In genomic region chr17:38885728-38886642, GRCh38 we compare ENCODE assay signal across 8 cellular contexts. TPM values are rescaled to one million over a fixed set of nuclear protein-coding genes. Genes with fewer than 3 reads are reported as not detected.
DNase-seq lines count a peak whose midpoint lies in the region; ATAC-seq and TF ChIP-seq lines count a peak whose summit lies in the region.

No MANE protein-coding gene starts in this region.

- DNase-seq in T-helper 17 cell (no peak), putamen (ENCODE audit: low spot score) (peak; percentile 79), posterior vena cava (ENCODE audit: low spot score) (no peak), sigmoid colon (no peak), GM10266 (ENCODE audit: extremely low spot score) (no peak)

- peak overlapping the region; percentile 92 for H3K27ac Mint-ChIP-seq in T-helper 17 cell

- H3K27ac ChIP-seq in HEK293 (ENCODE audit: extremely low read depth, low read depth, low read length) (no peak overlapping the region), gastroesophageal sphincter (peak overlapping the region in 3 of 4 donors; percentile 51 to 72 (median 54)), sigmoid colon (peak overlapping the region in 2 of 4 donors; percentile 30 to 33)

- TF ChIP-seq CTCF in HEK293 (tag by site-specific recombination; IDR thresholded peaks at IDR 0.05) (no peak), gastroesophageal sphincter (IDR thresholded peaks at IDR 0.05) (no peak), sigmoid colon (IDR thresholded peaks at IDR 0.05) (no peak), GM10266 (IDR thresholded peaks at IDR 0.05; ENCODE audit: control insufficient read depth, insufficient read depth, low read depth, missing control alignments) (no peak)

- intact Hi-C loops in posterior vena cava (cut with DNase I) (no loop called here), sigmoid colon (cut with DNase I) (no loop called here)

- no peak for TF ChIP-seq POLR2A in gastroesophageal sphincter (IDR thresholded peaks at IDR 0.05)
- TF ChIP-seq POLR2A in sigmoid colon (IDR thresholded peaks at IDR 0.05): no peak

- POLR2A ChIA-PET in HEK293 (lab: Yijun Ruan, JAX): interaction anchor here (0.9 to 1.0 kb wide), 2 partner anchors 16 to 41 kb away, joined by 4 to 5 read pairs; partner anchors contain the start of gene LASP1

- CTCF ChIA-PET in HEK293 (lab: Yijun Ruan, JAX): interaction anchor here (0.5 to 0.8 kb wide), 2 partner anchors 31 to 564 kb away, joined by 3 to 4 read pairs; no protein-coding TSS in a partner anchor

- H3K4me3 Mint-ChIP-seq in T-helper 17 cell: peak overlapping the region; percentile 88

- no peak for ATAC-seq in T-helper 17 cell
- no peak for ATAC-seq in gastroesophageal sphincter
- ATAC-seq in HG03108 (IDR thresholded peaks at IDR 0.05; ENCODE audit: unreplicated experiment): no peak

- H3K4me1 Mint-ChIP-seq in T-helper 17 cell: peaks cover 62% of the 10 kb centered on the region

- H3K27me3 Mint-ChIP-seq in T-helper 17 cell: no peaks in the 10 kb centered on the region

- H3K36me3 ChIP-seq in HEK293 (ENCODE audit: control insufficient read depth in 2 of 2, insufficient read depth in 1 of 2, low read length in 2 of 2) (peaks cover 0 to 42% of the 10 kb centered on the region in 2 experiments; a peak in 2 of 3 replicates), gastroesophageal sphincter (peaks cover 0 to 46% of the 10 kb centered on the region in 2 donors), sigmoid colon (peaks cover 9 to 36% (median 21%) of the 10 kb centered on the region in 4 donors)

- H3K9me3 ChIP-seq in HEK293 (ENCODE audit: control insufficient read depth, insufficient read depth, low read depth, low read length) (no peaks in the 10 kb centered on the region), T-helper 17 cell (ENCODE audit: control insufficient read depth, low read length, poor library complexity, severe bottlenecking) (no peaks in the 10 kb centered on the region), gastroesophageal sphincter (no peaks in the 10 kb centered on the region), sigmoid colon (no peaks in the 10 kb centered on the region)

- TF ChIP-seq EP300 in gastroesophageal sphincter (IDR thresholded peaks at IDR 0.05): no peak
- no peak for TF ChIP-seq EP300 in sigmoid colon (IDR thresholded peaks at IDR 0.05)

- H3K4me3 ChIP-seq in HEK293 (ENCODE audit: low read depth, low read length): no peak overlapping the region
- no peak overlapping the region for H3K4me3 ChIP-seq in gastroesophageal sphincter
- H3K4me3 ChIP-seq in sigmoid colon: no peak overlapping the region

- H3K27me3 ChIP-seq in gastroesophageal sphincter (no peaks in the 10 kb centered on the region), sigmoid colon (no peaks in the 10 kb centered on the region)

- 40 to 48% methylated on average over 2 to 9 of the region's 11 CpGs for WGBS in gastroesophageal sphincter (ENCODE audit: low coverage in 1 of 2), 2 donors
- WGBS in sigmoid colon, 2 donors: 50 to 56% methylated on average over 11 of the region's 11 CpGs

- peaks cover 5% of the 10 kb centered on the region for H3K36me3 Mint-ChIP-seq in T-helper 17 cell (ENCODE audit: low read depth)

- H3K4me1 ChIP-seq in HEK293 (ENCODE audit: control insufficient read depth, insufficient read depth, low read length): peaks cover 14% of the 10 kb centered on the region
- H3K4me1 ChIP-seq in gastroesophageal sphincter: peaks cover 0 to 88% (median 57%) of the 10 kb centered on the region in 3 donors
- H3K4me1 ChIP-seq in sigmoid colon: peaks cover 0 to 71% (median 54%) of the 10 kb centered on the region in 4 donors

TF ChIP-seq in HEK293, 187 proteins besides CTCF, POLR2A, EP300 and RAD21:
- TF ChIP-seq, protein P1, sequence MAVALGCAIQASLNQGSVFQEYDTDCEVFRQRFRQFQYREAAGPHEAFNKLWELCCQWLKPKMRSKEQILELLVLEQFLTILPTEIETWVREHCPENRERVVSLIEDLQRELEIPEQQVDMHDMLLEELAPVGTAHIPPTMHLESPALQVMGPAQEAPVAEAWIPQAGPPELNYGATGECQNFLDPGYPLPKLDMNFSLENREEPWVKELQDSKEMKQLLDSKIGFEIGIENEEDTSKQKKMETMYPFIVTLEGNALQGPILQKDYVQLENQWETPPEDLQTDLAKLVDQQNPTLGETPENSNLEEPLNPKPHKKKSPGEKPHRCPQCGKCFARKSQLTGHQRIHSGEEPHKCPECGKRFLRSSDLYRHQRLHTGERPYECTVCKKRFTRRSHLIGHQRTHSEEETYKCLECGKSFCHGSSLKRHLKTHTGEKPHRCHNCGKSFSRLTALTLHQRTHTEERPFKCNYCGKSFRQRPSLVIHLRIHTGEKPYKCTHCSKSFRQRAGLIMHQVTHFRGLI (tag by site-specific recombination; IDR thresholded peaks at IDR 0.05): peak; percentile 48; the same call in 1 of the 2 replicates
- TF ChIP-seq ZNF266 (tag by site-specific recombination; IDR thresholded peaks at IDR 0.05; ENCODE audit: low read depth) (no peak), ZNF843 (tag by site-specific recombination; IDR thresholded peaks at IDR 0.05) (no peak), ZNF146 (tag by site-specific recombination; IDR thresholded peaks at IDR 0.05) (no peak), SCRT2 (tag by site-specific recombination; IDR thresholded peaks at IDR 0.05) (peak; percentile 74), ZNF596 (tag by site-specific recombination; IDR thresholded peaks at IDR 0.05) (peak; percentile 97), ZNF169 (tag by site-specific recombination; IDR thresholded peaks at IDR 0.05) (no peak), HOXD13 (CRISPR knock-in tag; IDR thresholded peaks at IDR 0.05; ENCODE audit: borderline replicate concordance) (no peak), PRDM1 (tag by site-specific recombination; IDR thresholded peaks at IDR 0.05) (peak; percentile 99), SCRT1 (tag by site-specific recombination; IDR thresholded peaks at IDR 0.05; ENCODE audit: borderline replicate concordance) (peak; percentile 50; the same call in 1 of the 2 replicates), ZNF366 (tag by site-specific recombination; conservative IDR thresholded peaks at IDR 0.05) (peak; percentile 58; the same call in 1 of the 2 replicates), ZNF777 (tag by site-specific recombination; IDR thresholded peaks at IDR 0.05; ENCODE audit: borderline replicate concordance) (no peak), RBAK (tag by site-specific recombination; IDR thresholded peaks at IDR 0.05) (no peak), ZNF585B (tag by site-specific recombination; IDR thresholded peaks at IDR 0.05) (no peak)

RNA-seq across cellular contexts. Expression of gene LASP1, which starts 16.1 kb away (rescaled TPM):
- 100 to 1,000 TPM; 106 to 115 TPM for total RNA-seq in T-helper 17 cell
- 10 to 100 TPM; 33.5 to 88.9 (median 73.6) TPM for total RNA-seq in gastroesophageal sphincter
- 100 to 1,000 TPM in 1 of 2 donors, 10 to 100 TPM in 1; 95.2 to 119 TPM for total RNA-seq in posterior vena cava
- 10 to 100 TPM; 27.6 to 64.8 (median 42.2) TPM for total RNA-seq in sigmoid colon
- polyA plus RNA-seq in sigmoid colon: 100 to 1,000 TPM; 122 to 205 (median 182) TPM

RNA-seq across cellular contexts. Expression of gene RPL23, which starts 32.5 kb away (rescaled TPM):
- total RNA-seq in T-helper 17 cell (1,000 to 10,000 TPM; 1,821 to 1,859 TPM), gastroesophageal sphincter (1,000 to 10,000 TPM in 3 of 4 donors, 100 to 1,000 TPM in 1; 755 to 2,040 (median 1,511) TPM), posterior vena cava (1,000 to 10,000 TPM; 1,179 to 1,230 TPM), sigmoid colon (1,000 to 10,000 TPM; 1,692 to 2,841 (median 2,464) TPM)
- 1,000 to 10,000 TPM; 2,289 to 3,780 (median 2,728) TPM for polyA plus RNA-seq in sigmoid colon
